In genomic region chr2:228056293-228056692, GRCh38 we compare ENCODE assay signal across 26 cellular contexts.
"Had no signal": no experiment of that assay in that cellular context is flagged by ENCODE, and none has a peak within 500 bp of the region (broad histone marks: within the 10 kb centered on the region; RNA-seq: fewer than 3 reads in every experiment).

No MANE protein-coding gene starts in this region.

- H3K9ac ChIP-seq: neural progenitor cell had no signal

- H2AFZ ChIP-seq: hepatocyte, neural progenitor cell had no signal

- H3K4me1 Mint-ChIP-seq: mesothelial cell of epicardium; naive B cell; natural killer cell; nephron progenitor cell; neural progenitor cell; stimulated activated naive B cell treated with anti-CD40 and anti-IgM and Interleukin-4, amounts not matched to agents 10 μg/mL and 1 μg/mL and 100 μg/mL, for 72 hours had no signal

- H3K9me3 Mint-ChIP-seq: mesothelial cell of epicardium, nephron progenitor cell, neural progenitor cell had no signal

- H3K4me1 ChIP-seq: neural progenitor cell, right atrium auricular region, right lobe of liver, stomach, testis, thyroid gland, transverse colon, upper lobe of left lung had no signal

- H3K27me3 Mint-ChIP-seq: naive B cell; progenitor cell of endocrine pancreas; stimulated activated naive B cell treated with anti-CD40 and anti-IgM and Interleukin-4, amounts not matched to agents 10 μg/mL and 1 μg/mL and 100 μg/mL, for 72 hours had no signal

- ATAC-seq: natural killer cell; right lobe of liver; stimulated activated naive B cell treated with anti-CD40 and anti-IgM and Interleukin-4, amounts not matched to agents 10 μg/mL and 1 μg/mL and 100 μg/mL, for 72 hours; stimulated activated naive CD8-positive, alpha-beta T cell treated with anti-CD3 and anti-CD28 coated beads, Interleukin-15, Interleukin-2, amounts not matched to agents 100 U/mL and 50 U/mL, for 24 hours had no signal

- H3K27ac Mint-ChIP-seq: mesothelial cell of epicardium; naive B cell; natural killer cell; nephron progenitor cell; neural progenitor cell; progenitor cell of endocrine pancreas; stimulated activated naive B cell treated with anti-CD40 and anti-IgM and Interleukin-4, amounts not matched to agents 10 μg/mL and 1 μg/mL and 100 μg/mL, for 72 hours had no signal

- H3K9me3 ChIP-seq: heart right ventricle, ovary, right atrium auricular region, right lobe of liver, stomach, testis, thyroid gland, transverse colon, upper lobe of left lung had no signal

- H3K4me3 Mint-ChIP-seq: mesothelial cell of epicardium; naive B cell; natural killer cell; nephron progenitor cell; neural progenitor cell; stimulated activated naive B cell treated with anti-CD40 and anti-IgM and Interleukin-4, amounts not matched to agents 10 μg/mL and 1 μg/mL and 100 μg/mL, for 72 hours had no signal

- H3K4me3 ChIP-seq: heart right ventricle, hepatocyte, lung, neural progenitor cell, ovary, right atrium auricular region, right lobe of liver, skin epidermis, stomach, testis, thyroid gland, transverse colon, upper lobe of left lung had no signal

- H3K36me3 Mint-ChIP-seq: mesothelial cell of epicardium; naive B cell; natural killer cell; neural progenitor cell; stimulated activated naive B cell treated with anti-CD40 and anti-IgM and Interleukin-4, amounts not matched to agents 10 μg/mL and 1 μg/mL and 100 μg/mL, for 72 hours had no signal

- H3K36me3 ChIP-seq: heart right ventricle, neural progenitor cell, ovary, right atrium auricular region, right lobe of liver, stomach, thyroid gland, transverse colon, upper lobe of left lung had no signal

- H3K79me2 ChIP-seq: hepatocyte had no signal

- H3K4me2 ChIP-seq: hepatocyte, neural progenitor cell had no signal

- H3K27me3 ChIP-seq: heart right ventricle, hepatocyte, neural progenitor cell, ovary, right atrium auricular region, stomach, testis, thyroid gland, transverse colon, upper lobe of left lung had no signal

- DNase-seq: heart right ventricle; islet precursor cell; mesendoderm; naive B cell; natural killer cell; nephron progenitor cell; ovary; right lobe of liver; stimulated activated CD4-positive, alpha-beta T cell treated with anti-CD3 and anti-CD28 coated beads, Interleukin-12 subunit alpha, Interleukin-12 subunit beta, amount 100 ng/mL, for 4 hours; stimulated activated CD4-positive, alpha-beta T cell treated with anti-CD3 and anti-CD28 coated beads, Interleukin-15, amount 100 ng/mL, for 24 hours; stimulated activated CD4-positive, alpha-beta T cell treated with anti-CD3 and anti-CD28 coated beads, Interleukin-2, amount 100 ng/mL, for 24 hours; stimulated activated CD4-positive, alpha-beta T cell treated with anti-CD3 and anti-CD28 coated beads, Interleukin-4, amount 100 ng/mL, for 1 hour; stimulated activated naive B cell treated with anti-CD40 and anti-IgM and Interleukin-4, amounts not matched to agents 10 μg/mL and 1 μg/mL and 100 μg/mL, for 72 hours; stimulated activated naive CD8-positive, alpha-beta T cell treated with anti-CD3 and anti-CD28 coated beads, Interleukin-15, Interleukin-2, amounts not matched to agents 100 U/mL and 50 U/mL, for 24 hours; stomach; testis; thyroid gland; transverse colon; upper lobe of left lung had no signal

- H3K27ac ChIP-seq: heart right ventricle, hepatocyte, neural progenitor cell, ovary, right atrium auricular region, right lobe of liver, skin epidermis, stomach, testis, thyroid gland, transverse colon, upper lobe of left lung had no signal
